22 cellular contexts compared by ENCODE assay signal in genomic region chr1:116677474-116678062, GRCh38.
"Had no signal": no experiment of that assay in that cellular context is flagged by ENCODE, and none has a peak within 500 bp of the region (broad histone marks: within the 10 kb centered on the region; RNA-seq: fewer than 3 reads in every experiment).

No MANE protein-coding gene starts in this region.

- H3K36me3 ChIP-seq: heart left ventricle, neutrophil, right atrium auricular region, sigmoid colon, stomach, thoracic aorta, transverse colon had no signal

- H3K27ac ChIP-seq: heart left ventricle, neutrophil, right atrium auricular region, sigmoid colon, stomach, thoracic aorta, transverse colon had no signal

- H3K27me3 ChIP-seq: right atrium auricular region, sigmoid colon, transverse colon had no signal

- H3K9me3 Mint-ChIP-seq: central memory CD8-positive, alpha-beta T cell; effector memory CD8-positive, alpha-beta T cell had no signal

- H3K4me3 ChIP-seq: heart left ventricle, lung, right atrium auricular region, sigmoid colon, skin epidermis, stomach, thoracic aorta, transverse colon had no signal

- DNase-seq: cortex of kidney; effector memory CD8-positive, alpha-beta T cell; foreskin melanocyte; heart left ventricle; hippocampal formation; left cardiac atrium; left ventricle myocardium superior; mesendoderm; naive thymus-derived CD4-positive, alpha-beta T cell; sigmoid colon; stimulated activated CD4-positive, alpha-beta T cell treated with anti-CD3 and anti-CD28 coated beads, Interleukin-2, amount 100 ng/mL, for 24 hours; stimulated activated CD4-positive, alpha-beta T cell treated with anti-CD3 and anti-CD28 coated beads, Interleukin-4, amount 100 ng/mL, for 4 hours; stimulated activated naive CD4-positive, alpha-beta T cell; stomach; substantia nigra; transverse colon had no signal

- ATAC-seq: effector memory CD8-positive, alpha-beta T cell; heart left ventricle; left cardiac atrium; left ventricle myocardium superior; naive thymus-derived CD4-positive, alpha-beta T cell had no signal

- H3K9me3 ChIP-seq: heart left ventricle, neutrophil, right atrium auricular region, sigmoid colon, thoracic aorta, transverse colon had no signal

- H3K4me1 Mint-ChIP-seq: central memory CD8-positive, alpha-beta T cell had no signal

- H3K27ac Mint-ChIP-seq: effector memory CD8-positive, alpha-beta T cell; naive thymus-derived CD4-positive, alpha-beta T cell had no signal

- H3K4me1 ChIP-seq: sigmoid colon, transverse colon had no signal

- H3K4me3 Mint-ChIP-seq: central memory CD8-positive, alpha-beta T cell; effector memory CD8-positive, alpha-beta T cell; naive thymus-derived CD4-positive, alpha-beta T cell had no signal
